Comparison of ENCODE assay signal across 20 cellular contexts in the genomic region with DNA sequence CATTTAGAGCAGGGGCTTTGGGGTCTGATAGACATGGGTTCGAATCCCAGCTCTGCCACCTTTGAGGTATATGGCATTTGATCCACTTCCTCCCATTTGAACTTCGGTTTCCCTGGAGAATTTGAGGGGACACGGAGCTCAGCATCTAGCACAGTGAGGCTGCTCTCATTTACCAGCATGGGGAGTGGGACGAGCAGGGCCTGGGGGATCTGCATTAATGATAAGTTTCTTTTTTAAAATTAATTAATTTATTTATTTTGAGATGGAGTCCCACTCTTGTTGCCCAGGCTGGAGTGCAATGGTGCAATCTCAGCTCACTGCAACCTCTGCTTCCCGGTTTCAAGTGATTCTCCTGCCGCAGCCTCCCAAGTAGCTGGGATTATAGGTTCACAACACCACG. TPM values are rescaled to one million over a fixed set of nuclear protein-coding genes. Genes with fewer than 3 reads are reported as not detected.
DNase-seq lines count a peak whose midpoint lies in the region; ATAC-seq and TF ChIP-seq lines count a peak whose summit lies in the region.
"Had no signal": no experiment of that assay in that cellular context is flagged by ENCODE, and none has a peak within 500 bp of the region (broad histone marks: within the 10 kb centered on the region; RNA-seq: fewer than 3 reads in every experiment).

No MANE protein-coding gene starts in this region.

- no peak overlapping the region for H3K4ac ChIP-seq in IMR-90 (ENCODE audit: low read depth, low read length)

- peak overlapping the region; percentile 79; the same call in 1 of the 2 replicates for H3K18ac ChIP-seq in IMR-90 (ENCODE audit: low read depth, low read length)

- H3K4me1 ChIP-seq in IMR-90 (ENCODE audit: control insufficient read depth, insufficient read depth, low read length) (peaks cover 9% of the 10 kb centered on the region; the same call in 1 of the 2 replicates), endodermal cell (ENCODE audit: control insufficient read depth, insufficient read depth, low read length) (no peaks in the 10 kb centered on the region), vagina (no peaks in the 10 kb centered on the region), osteoblast (ENCODE audit: insufficient read depth, low read length) (no peaks in the 10 kb centered on the region)
- H3K4me1 ChIP-seq: Caco-2, SJSA1 had no signal

- no peak overlapping the region for H3K4me3 Mint-ChIP-seq in activated CD8-positive, alpha-beta memory T cell treated with anti-CD3 and anti-CD28 coated beads, Interleukin-2, amount 10 ng/mL, durations not matched to agents 7 days and 5 days
- no peak overlapping the region for H3K4me3 Mint-ChIP-seq in endodermal cell
- H3K4me3 Mint-ChIP-seq: CD4-positive, alpha-beta memory T cell; IgD-negative memory B cell had no signal

- 0 out of 2 replicates have a peak overlapping the region, but pooled peaks have one; percentile 25 for H2BK20ac ChIP-seq in IMR-90 (ENCODE audit: low read depth, low read length)

- H3K9ac ChIP-seq in IMR-90 (ENCODE audit: low read depth, low read length) (no peak overlapping the region), endodermal cell (ENCODE audit: extremely low read depth, low read length, poor library complexity, severe bottlenecking) (no peak overlapping the region)
- H3K9ac ChIP-seq: BLaER1 treated with 17β-estradiol and CSF1 and Interleukin-3, amounts not matched to agents 10 nM and 100 nM; GM23248; KMS-11 had no signal

- H3K27ac ChIP-seq in IMR-90 (ENCODE audit: insufficient read depth, low read length) (peak overlapping the region; percentile 78; the same call in 1 of the 2 replicates), endodermal cell (ENCODE audit: low read depth, low read length) (no peak overlapping the region), vagina (no peak overlapping the region), osteoblast (ENCODE audit: low read depth, low read length) (no peak overlapping the region)
- H3K27ac ChIP-seq: BLaER1 treated with 17β-estradiol and CSF1 and Interleukin-3, amounts not matched to agents 10 nM and 100 nM; GM23248; KMS-11; SJSA1 had no signal

- ATAC-seq in activated CD8-positive, alpha-beta memory T cell treated with anti-CD3 and anti-CD28 coated beads, Interleukin-2, amount 10 ng/mL, durations not matched to agents 7 days and 5 days: no peak
- ATAC-seq in IMR-90 (ENCODE audit: low read depth): no peak

- no peak for TF ChIP-seq POLR2A in IMR-90 (IDR thresholded peaks at IDR 0.05; ENCODE audit: low read depth, low read length)
- TF ChIP-seq POLR2A in vagina (IDR thresholded peaks at IDR 0.05): no peak

- H3K9me3 Mint-ChIP-seq in activated CD8-positive, alpha-beta memory T cell treated with anti-CD3 and anti-CD28 coated beads, Interleukin-2, amount 10 ng/mL, durations not matched to agents 7 days and 5 days (ENCODE audit: low read depth): no peaks in the 10 kb centered on the region
- H3K9me3 Mint-ChIP-seq in endodermal cell: no peaks in the 10 kb centered on the region

- H3K4me3 ChIP-seq in IMR-90 (ENCODE audit: insufficient read depth, low read depth, low read length) (no peak overlapping the region), endodermal cell (ENCODE audit: low read length) (no peak overlapping the region), vagina (no peak overlapping the region), osteoblast (ENCODE audit: insufficient read depth, low read length) (no peak overlapping the region)
- H3K4me3 ChIP-seq: BLaER1 treated with 17β-estradiol and CSF1 and Interleukin-3, amounts not matched to agents 10 nM and 100 nM; GM23248; SJSA1 had no signal

- no peaks in the 10 kb centered on the region for H3K9me1 ChIP-seq in IMR-90 (ENCODE audit: insufficient read depth, low read length)

- no peaks in the 10 kb centered on the region for H4K20me1 ChIP-seq in IMR-90 (ENCODE audit: insufficient read depth, low read length)
- H4K20me1 ChIP-seq in osteoblast (ENCODE audit: insufficient read depth, low read length): no peaks in the 10 kb centered on the region
- H4K20me1 ChIP-seq: BLaER1 treated with 17β-estradiol and CSF1 and Interleukin-3, amounts not matched to agents 10 nM and 100 nM had no signal

- intact Hi-C loops in IMR-90 (cut with micrococcal nuclease): no loop called here
- intact Hi-C loops in vagina (cut with DNase I): no loop called here

- peaks cover 32% of the 10 kb centered on the region for H3K27me3 Mint-ChIP-seq in activated CD8-positive, alpha-beta memory T cell treated with anti-CD3 and anti-CD28 coated beads, Interleukin-2, amount 10 ng/mL, durations not matched to agents 7 days and 5 days
- H3K27me3 Mint-ChIP-seq in endodermal cell (ENCODE audit: insufficient read depth): peaks cover 14% of the 10 kb centered on the region

- in situ Hi-C loops in IMR-90 (cut with MboI; ENCODE audit: low sequenced_read_pairs): no loop called here

- POLR2A ChIA-PET in IMR-90 (lab: Charles Lee; ENCODE audit: unreplicated experiment): no interaction called here

- H3K79me2 ChIP-seq in osteoblast (ENCODE audit: insufficient read depth, low read length): no peaks in the 10 kb centered on the region

- 0 out of 2 replicates have a peak overlapping the region, but pooled peaks have one; percentile 52 for H2BK120ac ChIP-seq in IMR-90 (ENCODE audit: low read depth, low read length)

- no peak for TF ChIP-seq RAD21 in IMR-90 (IDR thresholded peaks at IDR 0.05; ENCODE audit: low read length)

- BruUV-seq in IMR-90 (replicated peaks; lab: Mats Ljungman, UMichigan): no TSS peak

- H3K9me3 ChIP-seq in IMR-90 (ENCODE audit: control insufficient read depth, insufficient read depth, low read length): no peaks in the 10 kb centered on the region
- no peaks in the 10 kb centered on the region for H3K9me3 ChIP-seq in endodermal cell (ENCODE audit: control insufficient read depth, low read length)
- H3K9me3 ChIP-seq in vagina: no peaks in the 10 kb centered on the region
- H3K9me3 ChIP-seq in osteoblast (ENCODE audit: low read depth, low read length): peaks cover 1% of the 10 kb centered on the region
- H3K9me3 ChIP-seq: SJSA1 had no signal

- H3K79me1 ChIP-seq in IMR-90 (ENCODE audit: low read depth in 1 of 2, low read length in 2 of 2): no peaks in the 10 kb centered on the region

- no peaks in the 10 kb centered on the region for H3K36me3 Mint-ChIP-seq in activated CD8-positive, alpha-beta memory T cell treated with anti-CD3 and anti-CD28 coated beads, Interleukin-2, amount 10 ng/mL, durations not matched to agents 7 days and 5 days
- no peaks in the 10 kb centered on the region for H3K36me3 Mint-ChIP-seq in endodermal cell (ENCODE audit: low read depth)
- H3K36me3 Mint-ChIP-seq: CD4-positive, alpha-beta memory T cell had no signal

- H2AK9ac ChIP-seq in IMR-90 (replicated peaks; ENCODE audit: low read depth, low read length, poor library complexity): no peak overlapping the region

- H3K27me3 ChIP-seq in IMR-90 (ENCODE audit: control insufficient read depth, insufficient read depth, low read length) (peaks cover 18% of the 10 kb centered on the region), endodermal cell (ENCODE audit: control insufficient read depth, insufficient read depth, low read length, poor library complexity, severe bottlenecking) (no peaks in the 10 kb centered on the region), vagina (no peaks in the 10 kb centered on the region), osteoblast (ENCODE audit: insufficient read depth, low read length) (peaks cover 47% of the 10 kb centered on the region)
- H3K27me3 ChIP-seq: BLaER1 treated with 17β-estradiol and CSF1 and Interleukin-3, amounts not matched to agents 10 nM and 100 nM had no signal

- H3K36me3 ChIP-seq in IMR-90 (ENCODE audit: control insufficient read depth, insufficient read depth, low read length) (no peaks in the 10 kb centered on the region), endodermal cell (ENCODE audit: control insufficient read depth, insufficient read depth, low read length) (no peaks in the 10 kb centered on the region), vagina (no peaks in the 10 kb centered on the region), osteoblast (ENCODE audit: insufficient read depth, low read length) (no peaks in the 10 kb centered on the region)
- H3K36me3 ChIP-seq: BLaER1 treated with 17β-estradiol and CSF1 and Interleukin-3, amounts not matched to agents 10 nM and 100 nM; SJSA1 had no signal

- H2AFZ ChIP-seq in IMR-90 (replicated peaks; ENCODE audit: low read length, poor library complexity) (no peak overlapping the region), osteoblast (ENCODE audit: low read length) (no peak overlapping the region)
- H2AFZ ChIP-seq: GM23248 had no signal

- H3K56ac ChIP-seq in IMR-90 (ENCODE audit: extremely low read depth, insufficient read depth, low read length): no peak overlapping the region

- no peak for TF ChIP-seq CTCF in IMR-90 (conservative IDR thresholded peaks at IDR 0.05; ENCODE audit: low read depth, low read length)
- no peak for TF ChIP-seq CTCF in endodermal cell (conservative IDR thresholded peaks at IDR 0.05)
- no peak for TF ChIP-seq CTCF in vagina (IDR thresholded peaks at IDR 0.05)
- TF ChIP-seq CTCF in osteoblast (IDR thresholded peaks at IDR 0.05; ENCODE audit: extremely low read depth, low read depth, low read length): no peak

- no peak overlapping the region for H2AK5ac ChIP-seq in IMR-90 (ENCODE audit: low read depth, low read length)

- H2BK5ac ChIP-seq in IMR-90 (ENCODE audit: low read depth, low read length, poor library complexity, severe bottlenecking): no peak overlapping the region

- no peak overlapping the region for H3K14ac ChIP-seq in IMR-90 (replicated peaks; ENCODE audit: low read depth, low read length)

- no peak overlapping the region for H3K27ac Mint-ChIP-seq in activated CD8-positive, alpha-beta memory T cell treated with anti-CD3 and anti-CD28 coated beads, Interleukin-2, amount 10 ng/mL, durations not matched to agents 7 days and 5 days
- H3K27ac Mint-ChIP-seq in endodermal cell: no peak overlapping the region
- H3K27ac Mint-ChIP-seq: CD4-positive, alpha-beta memory T cell; IgD-negative memory B cell had no signal

- H3K4me1 Mint-ChIP-seq in activated CD8-positive, alpha-beta memory T cell treated with anti-CD3 and anti-CD28 coated beads, Interleukin-2, amount 10 ng/mL, durations not matched to agents 7 days and 5 days: no peaks in the 10 kb centered on the region
- H3K4me1 Mint-ChIP-seq in endodermal cell: peaks cover 5% of the 10 kb centered on the region
- H3K4me1 Mint-ChIP-seq: CD4-positive, alpha-beta memory T cell; IgD-negative memory B cell had no signal

- peak overlapping the region; percentile 41 for H4K91ac ChIP-seq in IMR-90 (ENCODE audit: insufficient read depth, low read depth, low read length)

- H4K5ac ChIP-seq in IMR-90 (ENCODE audit: low read depth, low read length): peak overlapping the region; percentile 68; the same call in 1 of the 2 replicates

- H4K8ac ChIP-seq in IMR-90 (ENCODE audit: low read depth in 2 of 2, low read length in 2 of 2): no peak overlapping the region

- no CpG with 5 or more reads among the region's 7 CpGs for WGBS in IMR-90 (ENCODE audit: extremely low coverage in 2 of 2, insufficient read length in 1 of 2), 2 experiments
- 84 to 91% methylated on average over 6 to 7 of the region's 7 CpGs for WGBS in endodermal cell (ENCODE audit: insufficient coverage in 1 of 2, insufficient read length in 1 of 2), 2 experiments

- H3K4me2 ChIP-seq in IMR-90 (ENCODE audit: low read depth, low read length) (no peak overlapping the region; the same call in 1 of the 2 replicates), osteoblast (ENCODE audit: insufficient read depth, low read length) (no peak overlapping the region)
- H3K4me2 ChIP-seq: BLaER1 treated with 17β-estradiol and CSF1 and Interleukin-3, amounts not matched to agents 10 nM and 100 nM; KMS-11 had no signal

- CTCF ChIA-PET in activated CD8-positive, alpha-beta memory T cell treated with anti-CD3 and anti-CD28 coated beads, Interleukin-2, amount 10 ng/mL, durations not matched to agents 7 days and 5 days (lab: Charles Lee): no interaction called here
- CTCF ChIA-PET in IMR-90 (lab: Yijun Ruan, JAX): no interaction called here

- DNase-seq in activated CD8-positive, alpha-beta memory T cell treated with anti-CD3 and anti-CD28 coated beads, Interleukin-2, amount 50 U/mL, for 48 hours: peak; percentile 8
- no peak for DNase-seq in activated CD8-positive, alpha-beta memory T cell treated with anti-CD3 and anti-CD28 coated beads, Interleukin-2, amount 10 ng/mL, durations not matched to agents 7 days and 5 days
- DNase-seq in IMR-90 (no peak), endodermal cell (peak; percentile 18), vagina (ENCODE audit: extremely low spot score in 2 of 2) (peak; percentile 31 to 42), osteoblast (ENCODE audit: insufficient read length, low spot score, missing footprints) (no peak), NCI-H748 (lab: John Stamatoyannopoulos, UW; ENCODE audit: unreplicated experiment) (no peak)
- DNase-seq: AML-193; CD4-positive, alpha-beta memory T cell; GM23248; MM.1S; NCI-H2227 treated with DMSO at 0.1 percent for 48 hours; NK-92 treated with Interleukin-12 subunit alpha and Interleukin-12 subunit beta, amount 100 ng/mL, for 24 hours; Right ventricle myocardium superior had no signal

- dilution Hi-C loops in IMR-90 (cut with HindIII; ENCODE audit: low sequenced_read_pairs, unreplicated experiment): no loop called here

- H3K23ac ChIP-seq in IMR-90 (ENCODE audit: low read depth, low read length): no peak overlapping the region

- H2BK15ac ChIP-seq in IMR-90 (ENCODE audit: low read depth, low read length): 0 out of 3 replicates have a peak overlapping the region, but pooled peaks have one; percentile 51

RNA-seq across cellular contexts. Expression of a gene that starts 52.6 kb away (rescaled TPM):
- total RNA-seq in activated CD8-positive, alpha-beta memory T cell treated with anti-CD3 and anti-CD28 coated beads, Interleukin-2, amount 10 ng/mL, durations not matched to agents 7 days and 5 days: under 1 TPM in 1 of 2 experiments, not detected in 1; 0.35 TPM
- under 0.01 and 0.18 TPM in 2 replicates for total RNA-seq in IMR-90 (2012; rRNA removed)
- 0.19 and 0.57 TPM in 2 replicates for polyA plus RNA-seq in IMR-90 (2012; rRNA removed)
- polyA plus RNA-seq in IMR-90 (2012; cell fraction: cytosol; rRNA removed): 0.41 and 0.70 TPM in 2 replicates
- polyA plus RNA-seq in IMR-90 (2012; cell fraction: nucleus; rRNA removed; ENCODE audit: low replicate concordance): 0.18 and 0.34 TPM in 2 replicates
- 1 to 10 TPM; 1.4 to 2.9 TPM for total RNA-seq in endodermal cell
- 27.8 TPM for polyA plus RNA-seq in endodermal cell (2013, experiment 1 of 2)
- 22.4 TPM for polyA plus RNA-seq in endodermal cell (2013, experiment 2 of 2)
- not detected for total RNA-seq in vagina
- total RNA-seq in osteoblast: 2.5 and 2.9 TPM in 2 replicates
- total RNA-seq: Caco-2; CD4-positive, alpha-beta memory T cell; NCI-H460 had no signal
- polyA plus RNA-seq: CD4-positive, alpha-beta memory T cell; IgD-negative memory B cell had no signal

Comparison
In these comparisons a context has a peak if more than half of its experiments do, and no peak if none do; other contexts are left out.
1. DNase-seq: peak in activated CD8-positive, alpha-beta memory T cell treated with anti-CD3 and anti-CD28 coated beads, Interleukin-2, amount 50 U/mL, for 48 hours (single experiment), endodermal cell (single experiment) and vagina (2 of 2); none in activated CD8-positive, alpha-beta memory T cell treated with anti-CD3 and anti-CD28 coated beads, Interleukin-2, amount 10 ng/mL, durations not matched to agents 7 days and 5 days (single experiment), IMR-90 (single experiment), osteoblast (single experiment) and NCI-H748 (single experiment).